In genomic region chr6:94323853-94324252, GRCh38 we compare ENCODE assay signal across 10 cellular contexts.
DNase-seq lines count a peak whose midpoint lies in the region; TF ChIP-seq lines count a peak whose summit lies in the region.
"Had no signal": no experiment of that assay in that cellular context is flagged by ENCODE, and none has a peak within 500 bp of the region (broad histone marks: within the 10 kb centered on the region; RNA-seq: fewer than 3 reads in every experiment).

No MANE protein-coding gene starts in this region.

- no peak overlapping the region for H3K27ac Mint-ChIP-seq in osteocyte (ENCODE audit: unreplicated experiment)
- H3K27ac Mint-ChIP-seq: naive thymus-derived CD4-positive, alpha-beta T cell had no signal

- no peak overlapping the region for H2AFZ ChIP-seq in MM.1S (ENCODE audit: low read length)

- H3K27me3 ChIP-seq in MM.1S (replicated peaks; ENCODE audit: insufficient read depth, low read length): no peaks in the 10 kb centered on the region

- no peaks in the 10 kb centered on the region for H3K9me3 Mint-ChIP-seq in osteocyte (ENCODE audit: unreplicated experiment)

- H3K9ac ChIP-seq in MM.1S (ENCODE audit: low read length): no peak overlapping the region

- H3F3A ChIP-seq in MM.1S (ENCODE audit: insufficient read depth, low read length): no peaks in the 10 kb centered on the region

- no peaks in the 10 kb centered on the region for H3K9me2 ChIP-seq in MM.1S (replicated peaks; ENCODE audit: insufficient read depth, low read length)

- H3K4me3 ChIP-seq in MM.1S (ENCODE audit: low read length) (no peak overlapping the region), astrocyte of the spinal cord (ENCODE audit: low read depth, low read length) (no peak overlapping the region)

- no peak overlapping the region for H3K27ac ChIP-seq in MM.1S (ENCODE audit: low read length)

- no peaks in the 10 kb centered on the region for H3K36me3 Mint-ChIP-seq in osteocyte (ENCODE audit: unreplicated experiment)
- H3K36me3 Mint-ChIP-seq: naive thymus-derived CD4-positive, alpha-beta T cell had no signal

- no peak overlapping the region for H3K4me3 Mint-ChIP-seq in osteocyte (ENCODE audit: unreplicated experiment)
- H3K4me3 Mint-ChIP-seq: naive thymus-derived CD4-positive, alpha-beta T cell had no signal

- in situ Hi-C loops in astrocyte of the spinal cord (cut with HindIII; ENCODE audit: low sequenced_read_pairs): no loop called here

- H3K79me2 ChIP-seq in MM.1S (ENCODE audit: low read length): no peaks in the 10 kb centered on the region

- H3K36me3 ChIP-seq in MM.1S (replicated peaks; ENCODE audit: insufficient read depth, low read length): no peaks in the 10 kb centered on the region

- H3K4me1 Mint-ChIP-seq in osteocyte (ENCODE audit: unreplicated experiment): no peaks in the 10 kb centered on the region
- H3K4me1 Mint-ChIP-seq: naive thymus-derived CD4-positive, alpha-beta T cell had no signal

- TF ChIP-seq CTCF in MM.1S (IDR thresholded peaks at IDR 0.05; ENCODE audit: low read length): 0 out of 2 replicates have a peak, but pooled peaks have one; percentile 7
- TF ChIP-seq CTCF in astrocyte of the spinal cord (IDR thresholded peaks at IDR 0.05; ENCODE audit: low read depth, low read length): peak; percentile 37
- peak; percentile 43 for TF ChIP-seq CTCF in osteocyte (IDR thresholded peaks at IDR 0.05)

- DNase-seq in NCI-H524 (lab: John Stamatoyannopoulos, UW): peak; percentile 17 to 48
- no peak for DNase-seq in NCI-H524 treated with DMSO at 0.1 percent for 48 hours (lab: John Stamatoyannopoulos, UW)
- no peak for DNase-seq in MM.1S
- no peak for DNase-seq in astrocyte of the spinal cord (ENCODE audit: low read depth, low spot score)
- no peak for DNase-seq in osteocyte (ENCODE audit: extremely low spot score, unreplicated experiment)
- DNase-seq in 8988T: no peak
- DNase-seq in effector CD4-positive, alpha-beta T cell: no peak
- no peak for DNase-seq in NCI-H2029 treated with DMSO at 0.1 percent for 48 hours (lab: John Stamatoyannopoulos, UW)
- DNase-seq: effector CD8-positive, alpha-beta T cell; naive thymus-derived CD4-positive, alpha-beta T cell had no signal

- H3K4me1 ChIP-seq in MM.1S (ENCODE audit: low read length): no peaks in the 10 kb centered on the region

- H4K20me1 ChIP-seq in MM.1S (ENCODE audit: insufficient read depth, low read length): no peaks in the 10 kb centered on the region

- H3K4me2 ChIP-seq in MM.1S (ENCODE audit: low read depth, low read length): no peak overlapping the region

- no peaks in the 10 kb centered on the region for H3K27me3 Mint-ChIP-seq in osteocyte (ENCODE audit: unreplicated experiment)
- H3K27me3 Mint-ChIP-seq: naive thymus-derived CD4-positive, alpha-beta T cell had no signal

- no peaks in the 10 kb centered on the region for H3K9me3 ChIP-seq in MM.1S (replicated peaks; ENCODE audit: insufficient read depth, low read length)

Comparison
In these comparisons a context has a peak if more than half of its experiments do, and no peak if none do; other contexts are left out.
1. DNase-seq: peak in NCI-H524 (2 of 2); none in NCI-H524 treated with DMSO at 0.1 percent for 48 hours (single experiment), MM.1S (single experiment), astrocyte of the spinal cord (single experiment), osteocyte (single experiment), 8988T (single experiment), effector CD4-positive, alpha-beta T cell (single experiment) and NCI-H2029 treated with DMSO at 0.1 percent for 48 hours (single experiment).
2. Peak in every context shown above with its lines, with median percentiles within 50 percentile points of each other: CTCF ChIP-seq.